ENCODE assay signal across 19 cellular contexts in the genomic region with DNA sequence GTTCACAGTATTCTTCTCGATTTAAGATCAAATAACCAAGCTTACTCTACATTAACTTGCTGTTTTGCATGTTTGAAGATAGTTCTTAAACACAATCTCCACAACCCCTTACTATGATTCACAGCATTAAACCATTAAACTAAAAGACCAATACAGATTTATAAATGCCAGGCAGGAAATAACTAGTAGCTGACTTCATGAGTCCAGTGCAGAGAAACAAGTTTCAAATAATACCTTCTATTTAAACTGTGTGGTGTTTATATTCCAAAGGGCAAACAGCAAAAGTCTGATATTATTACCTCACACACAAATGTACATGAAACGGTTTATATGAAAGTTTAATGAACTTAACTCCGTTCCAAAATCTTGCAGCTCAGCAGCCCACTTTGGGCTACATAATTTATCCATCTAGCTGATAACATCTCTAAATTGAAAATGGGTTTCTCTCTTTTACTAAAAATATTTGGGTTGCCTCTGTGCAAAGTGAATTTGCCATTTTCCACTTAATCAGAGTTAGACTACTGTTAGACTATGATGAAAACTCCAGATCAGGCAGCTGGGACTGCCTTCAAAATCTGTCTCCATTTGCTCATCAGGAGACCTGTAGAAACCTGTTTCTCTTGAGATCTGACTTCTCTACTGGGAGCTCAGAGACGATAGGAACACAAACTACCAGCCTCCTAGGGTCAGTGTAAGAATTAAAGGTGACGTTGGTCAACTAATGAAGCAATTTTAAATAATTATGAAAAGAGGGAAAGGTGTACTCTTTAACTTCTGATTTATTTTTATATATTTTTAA.
"Had no signal": no experiment of that assay in that cellular context is flagged by ENCODE, and none has a peak within 500 bp of the region (broad histone marks: within the 10 kb centered on the region; RNA-seq: fewer than 3 reads in every experiment).

No MANE protein-coding gene starts in this region.

- H3K27me3 ChIP-seq: brain microvascular endothelial cell, colonic mucosa, left lung, upper lobe of right lung had no signal

- H3K4me3 ChIP-seq: colonic mucosa, left lung, psoas muscle, thoracic aorta, upper lobe of right lung had no signal

- H3K4me1 ChIP-seq: colonic mucosa, left lung, psoas muscle, upper lobe of right lung had no signal

- H3K27ac Mint-ChIP-seq: activated B cell treated with CpG ODN at 0.5 μM for 24 hours; activated CD4-positive, alpha-beta memory T cell treated with anti-CD3 and anti-CD28 coated beads for 36 hours; activated T-helper 2 cell treated with anti-CD3 and anti-CD28 coated beads, Interferon-gamma antibody, Interleukin-2, Interleukin-4, amounts not matched to agents 10 μg/mL and 5 μg/mL and 100 μg/mL, durations not matched to agents 14 hours and 24 hours and 36 hours; memory B cell; naive thymus-derived CD8-positive, alpha-beta T cell; stimulated activated naive B cell treated with anti-CD40 and anti-IgM and Interleukin-4, amounts not matched to agents 10 μg/mL and 1 μg/mL and 100 μg/mL, for 72 hours; T-helper 2 cell treated with Interferon-gamma antibody and Interleukin-4, amounts not matched to agents 5 μg/mL and 100 μg/mL, for 36 hours had no signal

- H3K36me3 Mint-ChIP-seq: activated CD4-positive, alpha-beta memory T cell treated with anti-CD3 and anti-CD28 coated beads for 36 hours; memory B cell; naive thymus-derived CD8-positive, alpha-beta T cell; stimulated activated naive B cell treated with anti-CD40 and anti-IgM and Interleukin-4, amounts not matched to agents 10 μg/mL and 1 μg/mL and 100 μg/mL, for 72 hours had no signal

- H3K27ac ChIP-seq: brain microvascular endothelial cell, colonic mucosa, left lung, psoas muscle, thoracic aorta, upper lobe of right lung had no signal

- H3K4me3 Mint-ChIP-seq: activated B cell treated with CpG ODN at 0.5 μM for 24 hours; activated CD4-positive, alpha-beta memory T cell treated with anti-CD3 and anti-CD28 coated beads for 36 hours; central memory CD8-positive, alpha-beta T cell; memory B cell; naive thymus-derived CD8-positive, alpha-beta T cell; stimulated activated naive B cell treated with anti-CD40 and anti-IgM and Interleukin-4, amounts not matched to agents 10 μg/mL and 1 μg/mL and 100 μg/mL, for 72 hours; T-helper 2 cell treated with Interferon-gamma antibody and Interleukin-4, amounts not matched to agents 5 μg/mL and 100 μg/mL, for 36 hours had no signal

- DNase-seq: activated B cell treated with CpG ODN at 0.5 μM for 24 hours; activated CD4-positive, alpha-beta memory T cell treated with anti-CD3 and anti-CD28 coated beads for 36 hours; activated CD4-positive, alpha-beta T cell treated with anti-CD3 and anti-CD28 coated beads for 4 hours; activated naive CD4-positive, alpha-beta T cell treated with Interleukin-2 at 50 U/mL for 16 hours; activated T-cell treated with anti-CD3 and anti-CD28 coated beads, Interleukin-2, amount 50 U/mL, for 1 hour; brain microvascular endothelial cell; colonic mucosa; left lung; naive thymus-derived CD8-positive, alpha-beta T cell; psoas muscle; stimulated activated naive B cell treated with anti-CD40 and anti-IgM and Interleukin-4, amounts not matched to agents 10 μg/mL and 1 μg/mL and 100 μg/mL, for 72 hours; upper lobe of right lung had no signal

- H3K9me3 Mint-ChIP-seq: activated B cell treated with CpG ODN at 0.5 μM for 24 hours; activated T-helper 2 cell treated with anti-CD3 and anti-CD28 coated beads, Interferon-gamma antibody, Interleukin-2, Interleukin-4, amounts not matched to agents 10 μg/mL and 5 μg/mL and 100 μg/mL, durations not matched to agents 14 hours and 24 hours and 36 hours; memory B cell; stimulated activated naive B cell treated with anti-CD40 and anti-IgM and Interleukin-4, amounts not matched to agents 10 μg/mL and 1 μg/mL and 100 μg/mL, for 72 hours; T-helper 2 cell treated with Interferon-gamma antibody and Interleukin-4, amounts not matched to agents 5 μg/mL and 100 μg/mL, for 36 hours had no signal

- H3K27me3 Mint-ChIP-seq: activated B cell treated with CpG ODN at 0.5 μM for 24 hours; activated CD4-positive, alpha-beta memory T cell treated with anti-CD3 and anti-CD28 coated beads for 36 hours; central memory CD8-positive, alpha-beta T cell; stimulated activated naive B cell treated with anti-CD40 and anti-IgM and Interleukin-4, amounts not matched to agents 10 μg/mL and 1 μg/mL and 100 μg/mL, for 72 hours had no signal

- H3K36me3 ChIP-seq: brain microvascular endothelial cell, colonic mucosa, left lung, thoracic aorta, upper lobe of right lung had no signal

- ATAC-seq: esophagus mucosa; left lung; naive thymus-derived CD8-positive, alpha-beta T cell; psoas muscle; sciatic nerve; stimulated activated naive B cell treated with anti-CD40 and anti-IgM and Interleukin-4, amounts not matched to agents 10 μg/mL and 1 μg/mL and 100 μg/mL, for 72 hours; upper lobe of right lung had no signal

- H3K4me1 Mint-ChIP-seq: activated B cell treated with CpG ODN at 0.5 μM for 24 hours; central memory CD8-positive, alpha-beta T cell; memory B cell; naive thymus-derived CD8-positive, alpha-beta T cell; stimulated activated naive B cell treated with anti-CD40 and anti-IgM and Interleukin-4, amounts not matched to agents 10 μg/mL and 1 μg/mL and 100 μg/mL, for 72 hours had no signal
